17 cellular contexts compared by ENCODE assay signal in the genomic region with DNA sequence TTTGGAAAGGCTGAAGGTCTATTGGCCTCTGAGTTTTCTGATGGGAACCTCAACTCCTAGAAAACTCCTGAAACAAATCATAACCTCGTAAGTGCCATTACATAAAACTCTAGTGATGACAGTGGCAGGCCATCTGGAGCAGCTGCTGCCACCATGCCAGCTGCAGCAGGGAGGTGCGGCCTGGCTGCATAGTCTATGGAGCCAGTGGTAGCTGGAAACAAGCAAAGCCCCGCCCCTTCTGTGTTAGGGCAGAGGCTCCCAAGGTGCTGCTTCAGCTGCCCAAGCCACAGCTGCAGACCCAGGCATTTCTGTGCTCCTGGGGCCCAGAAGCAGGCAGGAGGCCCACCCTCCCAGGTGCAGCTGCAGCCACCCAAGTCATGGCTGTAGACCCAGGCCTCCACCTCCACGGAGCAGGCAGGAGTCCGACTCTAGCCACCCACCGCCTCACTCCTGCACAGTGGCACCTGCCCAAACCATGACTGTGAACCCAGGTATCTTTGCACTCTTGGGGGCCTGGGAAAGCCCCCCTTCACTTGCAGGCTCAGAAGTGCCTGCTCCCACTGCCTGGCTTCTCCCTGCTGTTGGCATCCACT.
"Had no signal": no experiment of that assay in that cellular context is flagged by ENCODE, and none has a peak within 500 bp of the region (broad histone marks: within the 10 kb centered on the region; RNA-seq: fewer than 3 reads in every experiment).

No MANE protein-coding gene starts in this region.

- DNase-seq: activated CD4-positive, alpha-beta memory T cell treated with anti-CD3 and anti-CD28 coated beads, Interleukin-2, amount 10 ng/mL, durations not matched to agents 7 days and 5 days; activated CD4-positive, alpha-beta T cell treated with anti-CD3 and anti-CD28 coated beads for 48 hours; activated CD4-positive, CD25-positive, alpha-beta regulatory T cell; activated effector memory CD4-positive, alpha-beta T cell treated with Interleukin-2 at 50 U/mL for 16 hours; activated T-cell treated with anti-CD3 and anti-CD28 coated beads, Interleukin-2, amount 50 U/mL, for 4 hours; erythroblast; hypothalamus; midbrain; naive B cell; stimulated activated CD4-positive, alpha-beta T cell treated with anti-CD3 and anti-CD28 coated beads, Interleukin-12 subunit alpha, Interleukin-12 subunit beta, amount 100 ng/mL, for 4 hours; stimulated activated CD4-positive, alpha-beta T cell treated with anti-CD3 and anti-CD28 coated beads, Interleukin-1b, Interleukin-23, amount 100 ng/mL, for 48 hours; stimulated activated naive CD4-positive, alpha-beta T cell treated with Interleukin-2 at 50 U/mL for 16 hours; T-helper 9 cell; thyroid gland had no signal

- H3K36me3 Mint-ChIP-seq: activated naive CD4-positive, alpha-beta T cell treated with anti-CD3 and anti-CD28 coated beads, Interleukin-2, amount 50 U/mL, for 24 hours; naive B cell had no signal

- H3K27ac Mint-ChIP-seq: activated CD4-positive, alpha-beta memory T cell treated with anti-CD3 and anti-CD28 coated beads, Interleukin-2, amount 10 ng/mL, durations not matched to agents 7 days and 5 days; activated naive CD4-positive, alpha-beta T cell treated with anti-CD3 and anti-CD28 coated beads, Interleukin-2, amount 50 U/mL, for 24 hours; progenitor cell of endocrine pancreas had no signal

- H3K4me1 Mint-ChIP-seq: activated CD4-positive, alpha-beta memory T cell treated with anti-CD3 and anti-CD28 coated beads, Interleukin-2, amount 10 ng/mL, durations not matched to agents 7 days and 5 days; activated naive CD4-positive, alpha-beta T cell treated with anti-CD3 and anti-CD28 coated beads, Interleukin-2, amount 50 U/mL, for 24 hours; naive B cell; neural crest cell had no signal

- H3K9me3 Mint-ChIP-seq: activated naive CD4-positive, alpha-beta T cell treated with anti-CD3 and anti-CD28 coated beads, Interleukin-2, amount 50 U/mL, for 24 hours had no signal

- H3K4me3 Mint-ChIP-seq: activated CD4-positive, alpha-beta memory T cell treated with anti-CD3 and anti-CD28 coated beads, Interleukin-2, amount 10 ng/mL, durations not matched to agents 7 days and 5 days; activated naive CD4-positive, alpha-beta T cell treated with anti-CD3 and anti-CD28 coated beads, Interleukin-2, amount 50 U/mL, for 24 hours; activated T-cell treated with anti-CD3 and anti-CD28 coated beads, Interleukin-2, amount 50 U/mL, for 4 hours; naive B cell; neural crest cell had no signal

- H3K27me3 Mint-ChIP-seq: activated CD4-positive, alpha-beta memory T cell treated with anti-CD3 and anti-CD28 coated beads, Interleukin-2, amount 10 ng/mL, durations not matched to agents 7 days and 5 days; activated naive CD4-positive, alpha-beta T cell treated with anti-CD3 and anti-CD28 coated beads, Interleukin-2, amount 50 U/mL, for 24 hours; naive B cell; progenitor cell of endocrine pancreas had no signal
